ENCODE assay signal across 8 cellular contexts in the genomic region with DNA sequence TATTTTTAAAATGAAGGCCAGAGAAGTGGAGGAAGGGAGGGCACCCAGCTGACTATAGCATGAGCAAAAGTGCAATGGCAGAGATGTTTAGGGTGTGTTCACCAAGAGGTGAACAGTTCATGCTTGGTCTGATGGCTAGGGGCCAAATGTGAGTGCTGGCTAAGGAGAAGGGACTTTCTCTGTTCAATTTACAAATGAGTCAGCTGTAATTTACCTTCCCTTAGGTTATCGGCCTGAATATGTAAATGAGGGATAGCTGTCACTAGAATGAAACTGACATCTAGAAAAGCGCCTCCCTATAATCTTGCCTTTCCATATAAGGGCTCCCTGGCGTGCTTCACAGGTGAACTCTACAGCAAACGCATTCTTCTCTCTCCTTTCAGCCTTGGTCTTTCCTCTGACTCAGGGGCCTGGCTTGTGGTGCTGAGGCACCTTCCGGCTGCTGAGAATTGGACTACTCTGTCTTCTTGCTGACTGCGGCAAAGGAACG.
A peak's percentile ranks its signal among the peaks of the same experiment; 100 is the strongest.
DNase-seq lines count a peak whose midpoint lies in the region; ATAC-seq and TF ChIP-seq lines count a peak whose summit lies in the region.

No MANE protein-coding gene starts in this region.

- intact Hi-C loops in CD8-positive, alpha-beta T cell (cut with DNase I, micrococcal nuclease) = no loop called here

- no peak overlapping the region for H3K27ac ChIP-seq in CD8-positive, alpha-beta T cell (ENCODE audit: low read depth, low read length)

- H3K27me3 ChIP-seq in CD8-positive, alpha-beta T cell (ENCODE audit: insufficient read depth, low read length) = no peaks in the 10 kb centered on the region

- H3K4me3 ChIP-seq in CD8-positive, alpha-beta T cell (ENCODE audit: low read depth, low read length) = no peak overlapping the region

- H3K4me1 Mint-ChIP-seq in CD8-positive, alpha-beta T cell (ENCODE audit: low read depth) = peaks cover 34% of the 10 kb centered on the region

- no peaks in the 10 kb centered on the region for H3K36me3 Mint-ChIP-seq in CD8-positive, alpha-beta T cell

- H3K4me1 ChIP-seq in CD8-positive, alpha-beta T cell (ENCODE audit: insufficient read depth, low read length) = peaks cover 18% of the 10 kb centered on the region

- ATAC-seq in CD8-positive, alpha-beta T cell = peak; percentile 60
- ATAC-seq in GM21390 (IDR thresholded peaks at IDR 0.05; ENCODE audit: unreplicated experiment) (peak; percentile 94), HG03558 (IDR thresholded peaks at IDR 0.05; ENCODE audit: extremely low read depth, unreplicated experiment) (peak; percentile 90)

- no peak overlapping the region for H3K4me3 Mint-ChIP-seq in CD8-positive, alpha-beta T cell

- H3K36me3 ChIP-seq in CD8-positive, alpha-beta T cell (ENCODE audit: insufficient read depth, low read length) = no peaks in the 10 kb centered on the region

- POLR2A ChIA-PET in CD8-positive, alpha-beta T cell (lab: Charles Lee) = interaction anchor here (0.7 to 5.4 kb wide), 2 partner anchors 9 to 14 kb away, joined by 3 to 25 read pairs; no protein-coding TSS in a partner anchor

- CTCF ChIA-PET in CD8-positive, alpha-beta T cell (lab: Charles Lee) = interaction anchor here (1.2 to 3.3 kb wide), 5 partner anchors 9 to 63 kb away, joined by 3 to 18 read pairs (median 3); no protein-coding TSS in a partner anchor

- no peaks in the 10 kb centered on the region for H3K9me3 ChIP-seq in CD8-positive, alpha-beta T cell (ENCODE audit: low read length)

- no peaks in the 10 kb centered on the region for H3K9me3 Mint-ChIP-seq in CD8-positive, alpha-beta T cell

- no peak for TF ChIP-seq CTCF in CD8-positive, alpha-beta T cell (IDR thresholded peaks at IDR 0.05)

- H3K27me3 Mint-ChIP-seq in CD8-positive, alpha-beta T cell (ENCODE audit: low read depth) = no peaks in the 10 kb centered on the region

- peak overlapping the region; percentile 70 for H3K27ac Mint-ChIP-seq in CD8-positive, alpha-beta T cell

- DNase-seq in CD8-positive, alpha-beta T cell = peak in 3 of 7 experiments; percentile 31 to 67 (median 45)
- DNase-seq in activated T-cell treated with anti-CD3 and anti-CD28 coated beads for 48 hours (ENCODE audit: low read depth) (peak; percentile 61), renal cortical epithelial cell (ENCODE audit: low read depth) (peak; percentile 79), SK-N-DZ (ENCODE audit: low spot score) (no peak), amygdala (lab: John Stamatoyannopoulos, UW) (no peak), NCI-H82 treated with DMSO at 0.1 percent for 48 hours (lab: John Stamatoyannopoulos, UW; ENCODE audit: unreplicated experiment) (no peak)

Comparison
In these comparisons a context has a peak if more than half of its experiments do, and no peak if none do; other contexts are left out.
1. DNase-seq: peak in activated T-cell treated with anti-CD3 and anti-CD28 coated beads for 48 hours (single experiment) and renal cortical epithelial cell (single experiment); none in SK-N-DZ (single experiment), amygdala (0 of 56) and NCI-H82 treated with DMSO at 0.1 percent for 48 hours (single experiment).
2. Peak in every context shown above with its lines, with median percentiles within 50 percentile points of each other: ATAC-seq.